In genomic region chr12:108185002-108185401, GRCh38 we compare ENCODE assay signal across 25 cellular contexts. TPM values are rescaled to one million over a fixed set of nuclear protein-coding genes. Genes with fewer than 3 reads are reported as not detected.
"Had no signal": no experiment of that assay in that cellular context is flagged by ENCODE, and none has a peak within 500 bp of the region (broad histone marks: within the 10 kb centered on the region; RNA-seq: fewer than 3 reads in every experiment).

No MANE protein-coding gene starts in this region.

- H3K36me3 ChIP-seq: MG63 had no signal

- H3K9me3 ChIP-seq: MG63, SK-N-SH had no signal

- ATAC-seq: Panc1, PC-3 had no signal

- H3K4me2 ChIP-seq: SK-N-SH had no signal

- H3K9me2 ChIP-seq: SK-N-SH had no signal

- H3K9ac ChIP-seq: SK-N-SH had no signal

- DNase-seq: IMR-90, Karpas-422, KG1, MG63, NCI-H1092, NCI-H1105 treated with DMSO at 0.1 percent for 48 hours, NCI-H1417 treated with DMSO at 0.1 percent for 48 hours, NCI-H146, NCI-H1694 treated with DMSO at 0.1 percent for 48 hours, NCI-H2029, NCI-H2081 treated with DMSO at 0.1 percent for 48 hours, NCI-H2171, NCI-H226, NCI-H446, NCI-H510A, NCI-H69, NCI-H774, PC-3, SHP77, SK-N-SH had no signal

- H3K4me3 ChIP-seq: MG63 had no signal

- H3K27ac ChIP-seq: RWPE1 had no signal

- H3K27me3 ChIP-seq: MG63 had no signal

RNA-seq across cellular contexts. Expression of gene WSCD2, which starts 55.9 kb away (rescaled TPM):
- total RNA-seq: HT-29, IMR-90, OCI-LY7, PC-3, SK-MEL-5 had no signal
- polyA plus RNA-seq: IMR-90 had no signal
